In genomic region chr15:39539466-39539865, GRCh38 we compare ENCODE assay signal across 20 cellular contexts. TPM values are rescaled to one million over a fixed set of nuclear protein-coding genes. Genes with fewer than 3 reads are reported as not detected.
DNase-seq lines count a peak whose midpoint lies in the region; ATAC-seq and TF ChIP-seq lines count a peak whose summit lies in the region.
"Had no signal": no experiment of that assay in that cellular context is flagged by ENCODE, and none has a peak within 500 bp of the region (broad histone marks: within the 10 kb centered on the region; RNA-seq: fewer than 3 reads in every experiment).

No MANE protein-coding gene starts in this region.

- no peak overlapping the region for H3K9ac ChIP-seq in GM23248
- H3K9ac ChIP-seq: KMS-11 had no signal

- no peaks in the 10 kb centered on the region for H3K36me3 Mint-ChIP-seq in mesothelial cell of epicardium
- H3K36me3 Mint-ChIP-seq in endothelial cell (ENCODE audit: low read depth, unreplicated experiment) = no peaks in the 10 kb centered on the region

- peak; percentile 4 for DNase-seq in GM23248
- DNase-seq in astrocyte of the cerebellum (ENCODE audit: low read depth) = peak; percentile 60
- no peak for DNase-seq in tibial artery
- no peak for DNase-seq in HPDE6-E6E7 (ENCODE audit: extremely low spot score)
- DNase-seq in mesothelial cell of epicardium (ENCODE audit: low spot score in 2 of 2, unreplicated experiment in 2 of 2) = no peak
- no peak for DNase-seq in endothelial cell (ENCODE audit: low spot score)
- DNase-seq: AML-193, DMS79 treated with DMSO at 0.1 percent for 48 hours, H7, HFFc6, MV-4-11, NCI-H1694 treated with DMSO at 0.1 percent for 48 hours, NCI-H2107, NCI-H510A, NCI-H774, SIG-M5 had no signal

- no peaks in the 10 kb centered on the region for H3K4me1 Mint-ChIP-seq in mesothelial cell of epicardium
- peaks cover 13% of the 10 kb centered on the region for H3K4me1 Mint-ChIP-seq in endothelial cell (ENCODE audit: unreplicated experiment)

- in situ Hi-C loops in GM23248 (cut with MboI) (no loop called here), astrocyte of the cerebellum (cut with HindIII; ENCODE audit: low sequenced_read_pairs) (no loop called here)

- H3K4me3 ChIP-seq in GM23248 = no peak overlapping the region
- H3K4me3 ChIP-seq in astrocyte of the cerebellum (ENCODE audit: low read depth, low read length) = no peak overlapping the region
- no peak overlapping the region for H3K4me3 ChIP-seq in gastroesophageal sphincter
- H3K4me3 ChIP-seq in tibial artery = no peak overlapping the region

- no peaks in the 10 kb centered on the region for H4K20me1 ChIP-seq in GM23248 (ENCODE audit: insufficient read depth)

- intact Hi-C loops in tibial artery (cut with DNase I; ENCODE audit: low total_unique reads) = no loop called here

- no peak for TF ChIP-seq EP300 in gastroesophageal sphincter (IDR thresholded peaks at IDR 0.05)

- no peak for ATAC-seq in gastroesophageal sphincter

- H3K9me3 ChIP-seq in GM23248 (ENCODE audit: low read depth) (no peaks in the 10 kb centered on the region), gastroesophageal sphincter (no peaks in the 10 kb centered on the region), tibial artery (no peaks in the 10 kb centered on the region)

- no peaks in the 10 kb centered on the region for H3F3A ChIP-seq in GM23248 (ENCODE audit: insufficient read depth)

- H3K4me1 ChIP-seq in GM23248 (ENCODE audit: insufficient read depth) (no peaks in the 10 kb centered on the region), gastroesophageal sphincter (peaks cover 0 to 11% (median 4%) of the 10 kb centered on the region in 3 donors), tibial artery (peaks cover 0 to 25% (median 7%) of the 10 kb centered on the region in 4 donors)

- H3K27ac ChIP-seq in GM23248 (no peak overlapping the region), gastroesophageal sphincter (peak overlapping the region in 3 of 4 donors; percentile 21 to 48 (median 39)), tibial artery (peak overlapping the region; percentile 40 to 50)
- H3K27ac ChIP-seq: C4-2B, KMS-11, RWPE1 had no signal

- no peak for TF ChIP-seq POLR2A in gastroesophageal sphincter (IDR thresholded peaks at IDR 0.05)

- H3K9me3 Mint-ChIP-seq in mesothelial cell of epicardium (peaks cover 8% of the 10 kb centered on the region), endothelial cell (ENCODE audit: unreplicated experiment) (no peaks in the 10 kb centered on the region)
- H3K9me3 Mint-ChIP-seq: HFFc6 had no signal

- TF ChIP-seq CTCF in astrocyte of the cerebellum (IDR thresholded peaks at IDR 0.05; ENCODE audit: low read depth, low read length, missing control alignments) = no peak
- no peak for TF ChIP-seq CTCF in gastroesophageal sphincter (IDR thresholded peaks at IDR 0.05)
- no peak for TF ChIP-seq CTCF in tibial artery (IDR thresholded peaks at IDR 0.05)
- TF ChIP-seq CTCF in mesothelial cell of epicardium (IDR thresholded peaks at IDR 0.05; ENCODE audit: unreplicated experiment) = no peak
- no peak for TF ChIP-seq CTCF in endothelial cell (IDR thresholded peaks at IDR 0.05; ENCODE audit: unreplicated experiment)

- WGBS in GM23248 (ENCODE audit: low coverage in 1 of 2, low lambda C conversion rate in 2 of 2, missing lambda C conversion rate in 2 of 2), 2 experiments = 60% methylated on average over 2 of the region's 2 CpGs
- 90% methylated on average over 2 of the region's 2 CpGs; no CpG with 5 or more reads in 1 of the 2 donors for WGBS in gastroesophageal sphincter (ENCODE audit: low coverage in 1 of 2), 2 donors

- H3K4me3 Mint-ChIP-seq in mesothelial cell of epicardium = no peak overlapping the region
- no peak overlapping the region for H3K4me3 Mint-ChIP-seq in endothelial cell (ENCODE audit: unreplicated experiment)
- H3K4me3 Mint-ChIP-seq: HFFc6 had no signal

- H3K27ac Mint-ChIP-seq in mesothelial cell of epicardium (no peak overlapping the region), endothelial cell (ENCODE audit: unreplicated experiment) (no peak overlapping the region)
- H3K27ac Mint-ChIP-seq: HFFc6 had no signal

- no peaks in the 10 kb centered on the region for H3K9me2 ChIP-seq in GM23248 (ENCODE audit: insufficient read depth)

- H3K27me3 ChIP-seq in GM23248 (replicated peaks; ENCODE audit: insufficient read depth) (no peaks in the 10 kb centered on the region), gastroesophageal sphincter (no peaks in the 10 kb centered on the region), tibial artery (no peaks in the 10 kb centered on the region)

- H3K79me2 ChIP-seq in GM23248 (ENCODE audit: insufficient read depth) = no peaks in the 10 kb centered on the region

- H2AFZ ChIP-seq in GM23248 = 0 out of 2 replicates have a peak overlapping the region, but pooled peaks have one; percentile 31

- no peak overlapping the region for H3K4me2 ChIP-seq in GM23248 (ENCODE audit: unreplicated experiment)
- H3K4me2 ChIP-seq: KMS-11 had no signal

- no peaks in the 10 kb centered on the region for H3K36me3 ChIP-seq in GM23248 (ENCODE audit: low read depth)
- H3K36me3 ChIP-seq in gastroesophageal sphincter = no peaks in the 10 kb centered on the region
- H3K36me3 ChIP-seq in tibial artery = no peaks in the 10 kb centered on the region

- H3K27me3 Mint-ChIP-seq in mesothelial cell of epicardium (ENCODE audit: low read depth) (no peaks in the 10 kb centered on the region), endothelial cell (ENCODE audit: unreplicated experiment) (peaks cover 1% of the 10 kb centered on the region)

RNA-seq across cellular contexts. Expression of gene THBS1, which starts 41.4 kb away (rescaled TPM):
- total RNA-seq in GM23248 (2014; rRNA removed; shearing (Covaris generic)) = 7,697 and 8,549 TPM in 2 replicates
- polyA plus RNA-seq in GM23248 (2016; fragmentation: Nextera tagmentation; extraction: Ambion mirVana) = 2,858 and 2,877 TPM in 2 replicates
- total RNA-seq in gastroesophageal sphincter = 1,000 to 10,000 TPM in 1 of 4 donors, 100 to 1,000 TPM in 3; 183 to 1,645 (median 277) TPM
- total RNA-seq in mesothelial cell of epicardium = 332 to 367 TPM (median 337 TPM) in 3 replicates
- total RNA-seq in endothelial cell (ENCODE audit: unreplicated experiment) = 8.2 TPM

Comparison
In these comparisons a context has a peak if more than half of its experiments do, and no peak if none do; other contexts are left out.
1. DNase-seq: peak in GM23248 (single experiment) and astrocyte of the cerebellum (single experiment); none in tibial artery (0 of 2), HPDE6-E6E7 (single experiment), mesothelial cell of epicardium (0 of 2) and endothelial cell (single experiment).
2. RNA of gene THBS1, which starts 41.4 kb away (total RNA-seq): 7,697 to 8,549 TPM in GM23248, 332 to 367 TPM in mesothelial cell of epicardium and 183 to 1,645 TPM in gastroesophageal sphincter; 8.2 TPM in endothelial cell (single experiment); every median in the first group is over 10 times any median in the second.